In the genomic region with DNA sequence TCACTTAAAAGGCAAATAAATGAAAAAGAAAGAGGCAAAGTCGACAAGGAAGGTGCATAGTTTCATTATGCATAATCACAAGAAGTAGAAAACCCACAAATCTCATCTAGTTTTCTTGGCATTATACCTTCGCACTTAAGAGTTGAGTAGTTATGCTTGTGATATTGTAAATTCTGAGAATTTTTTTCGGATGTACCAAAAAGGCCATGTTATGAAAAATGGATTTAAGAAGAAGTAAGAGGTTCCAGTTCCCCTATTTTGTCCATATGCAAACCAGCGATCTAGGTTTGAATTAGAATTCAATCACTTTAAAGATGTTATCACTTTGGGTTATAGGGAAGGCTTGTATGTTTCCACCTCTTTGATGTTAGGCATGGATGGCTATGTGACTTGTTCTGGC, we compare ENCODE assay signal across 16 cellular contexts. TPM values are rescaled to one million over a fixed set of nuclear protein-coding genes. Genes with fewer than 3 reads are reported as not detected.
DNase-seq lines count a peak whose midpoint lies in the region; ATAC-seq, FAIRE-seq and TF ChIP-seq lines count a peak whose summit lies in the region.
"Had no signal": no experiment of that assay in that cellular context is flagged by ENCODE, and none has a peak within 500 bp of the region (broad histone marks: within the 10 kb centered on the region; RNA-seq: fewer than 3 reads in every experiment).

No MANE protein-coding gene starts in this region.

- TF ChIP-seq CTCF in GM12878 (IDR thresholded peaks at IDR 0.05 in 2 of 3, conservative IDR thresholded peaks at IDR 0.05 in 1 of 3; ENCODE audit: control insufficient read depth in 2 of 3, extremely low read depth in 1 of 3, insufficient read depth in 1 of 3, low read depth in 3 of 3, low read length in 3 of 3), result no peak
- no peak for TF ChIP-seq CTCF in GM23338 (conservative IDR thresholded peaks at IDR 0.05; ENCODE audit: low read depth in 2 of 2)

- peak; percentile 62 for FAIRE-seq in GM12878 (lab: Jason Lieb, UNC)
- FAIRE-seq: RCC 7860 had no signal

- no TSS peak for BruUV-seq in GM12878 (replicated peaks; lab: Mats Ljungman, UMichigan)

- no peaks in the 10 kb centered on the region for H3K9me2 ChIP-seq in GM23338 (ENCODE audit: insufficient read depth)

- H2AFZ ChIP-seq in GM12878 (ENCODE audit: control insufficient read depth, low read depth, low read length) (no peak overlapping the region), GM23338 (no peak overlapping the region)

- ATAC-seq in GM18861 (IDR thresholded peaks at IDR 0.05; ENCODE audit: unreplicated experiment), result peak; percentile 81
- peak; percentile 89 for ATAC-seq in GM21515 (IDR thresholded peaks at IDR 0.05; ENCODE audit: unreplicated experiment)
- ATAC-seq in HG03060 (IDR thresholded peaks at IDR 0.05; ENCODE audit: low read depth, unreplicated experiment), result peak; percentile 77
- ATAC-seq in GM12878, result peak; percentile 89
- no peak for ATAC-seq in GM23338

- H3K9me3 Mint-ChIP-seq in GM23338, result no peaks in the 10 kb centered on the region
- H3K9me3 Mint-ChIP-seq: immature natural killer cell had no signal

- no peaks in the 10 kb centered on the region for H3K79me2 ChIP-seq in GM12878 (ENCODE audit: control insufficient read depth, insufficient read depth, low read length)
- no peaks in the 10 kb centered on the region for H3K79me2 ChIP-seq in GM23338 (replicated peaks; ENCODE audit: insufficient read depth)

- no peak for TF ChIP-seq RAD21 in GM12878 (IDR thresholded peaks at IDR 0.05; ENCODE audit: insufficient read depth, low read depth, low read length)

- RAD21 ChIA-PET in GM12878 (lab: Charles Lee; ENCODE audit: unreplicated experiment), result no interaction called here

- TF ChIP-seq EP300 in GM12878 (IDR thresholded peaks at IDR 0.05; ENCODE audit: borderline replicate concordance in 1 of 2, control insufficient read depth in 1 of 2, low read depth in 2 of 2, low read length in 2 of 2), result 0 out of 4 replicates have a peak, but pooled peaks of 1 of the 2 experiments have one; percentile 26

- H3K27ac ChIP-seq in GM12878 (ENCODE audit: control insufficient read depth, insufficient read depth) (no peak overlapping the region), GM23338 (ENCODE audit: low read depth) (no peak overlapping the region)
- H3K27ac ChIP-seq: cardiac muscle cell, esophagus muscularis mucosa, spleen had no signal

- H3K4me3 Mint-ChIP-seq in GM23338, result no peak overlapping the region
- H3K4me3 Mint-ChIP-seq: immature natural killer cell had no signal

- no peaks in the 10 kb centered on the region for H4K20me1 ChIP-seq in GM12878 (ENCODE audit: control insufficient read depth, insufficient read depth)
- no peaks in the 10 kb centered on the region for H4K20me1 ChIP-seq in GM23338 (replicated peaks; ENCODE audit: insufficient read depth)

- CTCF ChIA-PET in GM12878 (lab: Yijun Ruan, JAX), result interaction anchor here (1.1 kb wide), 1 partner anchor 8 kb away, joined by 8 read pairs; no protein-coding TSS in a partner anchor

- no peaks in the 10 kb centered on the region for H3K36me3 Mint-ChIP-seq in GM23338 (ENCODE audit: low read depth)
- H3K36me3 Mint-ChIP-seq: immature natural killer cell had no signal

- in situ Hi-C loops in GM12878 (cut with MboI), result loop anchor here (10.0 kb wide), 1 partner anchor 837 kb away; no protein-coding TSS in a partner anchor

- H3K27me3 Mint-ChIP-seq in GM23338 (ENCODE audit: insufficient read depth, low read depth, poor library complexity), result no peaks in the 10 kb centered on the region

- H3K36me3 ChIP-seq in GM12878 (ENCODE audit: control insufficient read depth in 2 of 2, insufficient read depth in 2 of 2, low read length in 1 of 2), result no peaks in the 10 kb centered on the region
- no peaks in the 10 kb centered on the region for H3K36me3 ChIP-seq in GM23338 (ENCODE audit: insufficient read depth)
- H3K36me3 ChIP-seq: cardiac muscle cell, esophagus muscularis mucosa, spleen had no signal

- intact Hi-C loops in GM12878 (cut with micrococcal nuclease; ENCODE audit: unreplicated experiment), result loop anchor here (5.0 to 10.0 kb wide), 2 partner anchors 104 to 677 kb away; no protein-coding TSS in a partner anchor

- TF ChIP-seq POLR2A in GM12878 (IDR thresholded peaks at IDR 0.05; ENCODE audit: low read depth, low read length), result no peak

- H3K9ac ChIP-seq in GM12878 (ENCODE audit: control insufficient read depth, insufficient read depth, low read length), result no peak overlapping the region

- 0% methylated on average over 4 of the region's 4 CpGs for WGBS in GM12878 (ENCODE audit: insufficient coverage, insufficient replicate concordance, low lambda C conversion rate, missing lambda C conversion rate)

- H3K4me1 ChIP-seq in GM12878 (ENCODE audit: control insufficient read depth, insufficient read depth, low read length), result peaks cover 13% of the 10 kb centered on the region
- H3K4me1 ChIP-seq in GM23338 (ENCODE audit: insufficient read depth), result no peaks in the 10 kb centered on the region
- H3K4me1 ChIP-seq: esophagus muscularis mucosa, spleen had no signal

- POLR2A ChIA-PET in GM12878 (lab: Charles Lee), result interaction anchor here (0.9 kb wide), 1 partner anchor 28 kb away, joined by 3 read pairs; no protein-coding TSS in a partner anchor

- no peaks in the 10 kb centered on the region; the same call in 2 of the 3 replicates for H3K4me1 Mint-ChIP-seq in GM23338
- H3K4me1 Mint-ChIP-seq: immature natural killer cell had no signal

- no peak overlapping the region for H3K27ac Mint-ChIP-seq in GM23338
- H3K27ac Mint-ChIP-seq: immature natural killer cell had no signal

- H3K4me2 ChIP-seq in GM12878 (ENCODE audit: control insufficient read depth, insufficient read depth) (peak overlapping the region; percentile 53), GM23338 (no peak overlapping the region)

- H3K27me3 ChIP-seq in GM12878 (replicated peaks in 1 of 2; ENCODE audit: control insufficient read depth in 2 of 2, insufficient read depth in 2 of 2, low read length in 1 of 2) (no peaks in the 10 kb centered on the region), GM23338 (ENCODE audit: insufficient read depth) (no peaks in the 10 kb centered on the region)
- H3K27me3 ChIP-seq: cardiac muscle cell, esophagus muscularis mucosa, spleen had no signal

- H3K9me3 ChIP-seq in GM12878 (replicated peaks; ENCODE audit: control insufficient read depth, insufficient read depth, low read length), result no peaks in the 10 kb centered on the region; the same call in 2 of the 3 replicates
- H3K9me3 ChIP-seq: esophagus muscularis mucosa, spleen had no signal

- DNase-seq in GM12878 (ENCODE audit: low read depth, low spot score) (peak; percentile 48), globus pallidus (ENCODE audit: low spot score) (no peak), GM23338 (ENCODE audit: low spot score) (no peak), GOT3 (lab: John Stamatoyannopoulos, UW) (no peak), occipital lobe (lab: John Stamatoyannopoulos, UW) (no peak)
- DNase-seq: Calu3; immature natural killer cell; spleen; stimulated activated CD8-positive, alpha-beta memory T cell treated with anti-CD3 and anti-CD28 coated beads, Interleukin-4, amount 100 ng/mL, for 48 hours had no signal

- SMC1A ChIA-PET in GM12878 (lab: Charles Lee; ENCODE audit: uncharacterized antibody, unreplicated experiment), result interaction anchor here (0.8 to 1.7 kb wide), 5 partner anchors 9 to 109 kb away, joined by 3 to 7 read pairs (median 3); partner anchors contain the start of gene TYW3

- H3F3A ChIP-seq in GM23338 (replicated peaks; ENCODE audit: low read depth), result no peaks in the 10 kb centered on the region

- H3K4me3 ChIP-seq in GM12878 (no peak overlapping the region), GM23338 (no peak overlapping the region)
- H3K4me3 ChIP-seq: cardiac muscle cell, esophagus muscularis mucosa, spleen had no signal

RNA-seq across cellular contexts. Expression of gene ERICH3, which starts 7.9 kb away (rescaled TPM):
- 2.2 and 2.3 TPM in 2 replicates for total RNA-seq in GM12878 (2013; cell fraction: nucleolus; rRNA removed)
- total RNA-seq in GM12878 (2014; rRNA removed) (under 0.01 TPM in 1 of 2 replicates, not detected in the other), GM12878 (2014; rRNA removed; fragmentation: Illumina TruSeq; extraction: Trizol) (0.09 TPM in 1 of 2 replicates, not detected in the other), GM12878 (2021) (not detected in 2 replicates), occipital lobe (16.7 TPM)
- 0.10 TPM for polyA plus RNA-seq in GM12878 (2011; ENCODE audit: low read depth)
- polyA plus RNA-seq in GM12878 (2011; rRNA removed) (0.08 and 0.17 TPM in 2 replicates), GM12878 (2014; fragmentation: Illumina TruSeq; extraction: Trizol) (0.03 TPM in 1 of 2 replicates, not detected in the other), GM12878 (2014; fragmentation: Nextera tagmentation; extraction: Ambion mirVana) (not detected), GM12878 (2014; rRNA removed) (0.05 TPM in 1 of 2 replicates, not detected in the other), GM12878 (2016; fragmentation: Nextera tagmentation; extraction: Ambion mirVana) (not detected), GM23338 (2016; fragmentation: Nextera tagmentation; extraction: Ambion mirVana) (not detected in 2 replicates)
- polyA plus RNA-seq in GM12878 (2011; cell fraction: cytosol; rRNA removed), result 0.02 and 0.03 TPM in 2 replicates
- 0.25 and 0.38 TPM in 2 replicates for polyA plus RNA-seq in GM12878 (2011; cell fraction: nucleus; rRNA removed)
- 0.38 and 0.52 TPM in 2 replicates for polyA plus RNA-seq in GM12878 (2012)
- 0.15 and 0.22 TPM in 2 replicates for polyA minus RNA-seq in GM12878 (2011; rRNA and poly(A)+ RNA removed)
- not detected in 2 replicates for polyA minus RNA-seq in GM12878 (2011; cell fraction: cytosol; rRNA and poly(A)+ RNA removed)
- 0.24 and 0.57 TPM in 2 replicates for polyA minus RNA-seq in GM12878 (2011; cell fraction: nucleus; rRNA and poly(A)+ RNA removed)
- not detected in 2 replicates for total RNA-seq in GM23338 (2014; rRNA removed; shearing (Covaris generic))
- total RNA-seq: LHCN-M2 had no signal
- polyA plus RNA-seq: cardiac muscle cell had no signal

RNA-seq across cellular contexts. Expression of gene CRYZ, which starts 51.4 kb away (rescaled TPM):
- total RNA-seq in GM12878 (2013; cell fraction: nucleolus; rRNA removed), result 64.8 and 65.4 TPM in 2 replicates
- total RNA-seq in GM12878 (2014; rRNA removed) (54.2 and 73.9 TPM in 2 replicates), GM12878 (2014; rRNA removed; fragmentation: Illumina TruSeq; extraction: Trizol) (58.2 and 64.2 TPM in 2 replicates), GM12878 (2021) (53.4 and 55.9 TPM in 2 replicates), occipital lobe (6.9 TPM)
- 66.2 TPM for polyA plus RNA-seq in GM12878 (2011; ENCODE audit: low read depth)
- polyA plus RNA-seq in GM12878 (2011; rRNA removed) (194 and 284 TPM in 2 replicates), GM12878 (2014; fragmentation: Illumina TruSeq; extraction: Trizol) (76.6 and 88.1 TPM in 2 replicates), GM12878 (2014; fragmentation: Nextera tagmentation; extraction: Ambion mirVana) (100 to 1,000 TPM; 108 to 137 TPM), GM12878 (2014; rRNA removed) (54.8 and 61.3 TPM in 2 replicates), GM12878 (2016; fragmentation: Nextera tagmentation; extraction: Ambion mirVana) (10 to 100 TPM; 83.0 to 84.9 TPM), GM23338 (2016; fragmentation: Nextera tagmentation; extraction: Ambion mirVana) (52.9 and 57.8 TPM in 2 replicates)
- polyA plus RNA-seq in GM12878 (2011; cell fraction: cytosol; rRNA removed), result 71.4 and 81.1 TPM in 2 replicates
- 82.3 and 92.7 TPM in 2 replicates for polyA plus RNA-seq in GM12878 (2011; cell fraction: nucleus; rRNA removed)
- 56.2 and 82.6 TPM in 2 replicates for polyA plus RNA-seq in GM12878 (2012)
- polyA minus RNA-seq in GM12878 (2011; rRNA and poly(A)+ RNA removed), result 67.4 and 96.6 TPM in 2 replicates
- polyA minus RNA-seq in GM12878 (2011; cell fraction: cytosol; rRNA and poly(A)+ RNA removed), result 17.5 and 22.6 TPM in 2 replicates
- polyA minus RNA-seq in GM12878 (2011; cell fraction: nucleus; rRNA and poly(A)+ RNA removed), result 18.6 and 25.6 TPM in 2 replicates
- 45.7 and 57.2 TPM in 2 replicates for total RNA-seq in GM23338 (2014; rRNA removed; shearing (Covaris generic))

RNA-seq across cellular contexts. Expression of gene TYW3, which starts 51.5 kb away (rescaled TPM):
- total RNA-seq in GM12878 (2013; cell fraction: nucleolus; rRNA removed), result 36.3 and 40.1 TPM in 2 replicates
- 18.6 and 21.7 TPM in 2 replicates for total RNA-seq in GM12878 (2014; rRNA removed)
- 30.6 and 33.6 TPM in 2 replicates for total RNA-seq in GM12878 (2014; rRNA removed; fragmentation: Illumina TruSeq; extraction: Trizol)
- 29.6 and 31.8 TPM in 2 replicates for total RNA-seq in GM12878 (2021)
- 12.7 TPM for polyA plus RNA-seq in GM12878 (2011; ENCODE audit: low read depth)
- polyA plus RNA-seq in GM12878 (2011; rRNA removed), result 54.0 and 81.4 TPM in 2 replicates
- polyA plus RNA-seq in GM12878 (2011; cell fraction: cytosol; rRNA removed), result 14.2 and 15.3 TPM in 2 replicates
- polyA plus RNA-seq in GM12878 (2011; cell fraction: nucleus; rRNA removed), result 27.9 and 31.3 TPM in 2 replicates
- 28.0 and 40.4 TPM in 2 replicates for polyA plus RNA-seq in GM12878 (2012)
- 49.0 and 70.8 TPM in 2 replicates for polyA plus RNA-seq in GM12878 (2014; fragmentation: Illumina TruSeq; extraction: Trizol)
- 10 to 100 TPM; 43.9 to 54.4 TPM for polyA plus RNA-seq in GM12878 (2014; fragmentation: Nextera tagmentation; extraction: Ambion mirVana)
- 18.1 and 21.3 TPM in 2 replicates for polyA plus RNA-seq in GM12878 (2014; rRNA removed)
- 10 to 100 TPM; 31.9 to 32.0 TPM for polyA plus RNA-seq in GM12878 (2016; fragmentation: Nextera tagmentation; extraction: Ambion mirVana)
- 16.2 and 24.4 TPM in 2 replicates for polyA minus RNA-seq in GM12878 (2011; rRNA and poly(A)+ RNA removed)
- polyA minus RNA-seq in GM12878 (2011; cell fraction: cytosol; rRNA and poly(A)+ RNA removed), result 5.1 and 5.8 TPM in 2 replicates
- polyA minus RNA-seq in GM12878 (2011; cell fraction: nucleus; rRNA and poly(A)+ RNA removed), result 18.6 and 31.0 TPM in 2 replicates
- 28.3 and 29.6 TPM in 2 replicates for total RNA-seq in GM23338 (2014; rRNA removed; shearing (Covaris generic))
- 66.8 and 69.7 TPM in 2 replicates for polyA plus RNA-seq in GM23338 (2016; fragmentation: Nextera tagmentation; extraction: Ambion mirVana)
- 6.6 TPM for total RNA-seq in occipital lobe
